10 cellular contexts compared by ENCODE assay signal in genomic region chr11:58677536-58677935, GRCh38. TPM values are rescaled to one million over a fixed set of nuclear protein-coding genes. Genes with fewer than 3 reads are reported as not detected.
"Had no signal": no experiment of that assay in that cellular context is flagged by ENCODE, and none has a peak within 500 bp of the region (broad histone marks: within the 10 kb centered on the region; RNA-seq: fewer than 3 reads in every experiment).

No MANE protein-coding gene starts in this region.

RNA-seq across cellular contexts. Expression of gene GLYAT, which starts 54.2 kb away (rescaled TPM):
- total RNA-seq: stomach, thoracic aorta, thyroid gland, transverse colon, upper lobe of left lung, upper lobe of right lung, ureter, urinary bladder, uterus, vagina had no signal
- polyA plus RNA-seq: stomach had no signal

RNA-seq across cellular contexts. Expression of gene CNTF, which starts 55.1 kb away (rescaled TPM):
- total RNA-seq: vagina had no signal
